In the genomic region with DNA sequence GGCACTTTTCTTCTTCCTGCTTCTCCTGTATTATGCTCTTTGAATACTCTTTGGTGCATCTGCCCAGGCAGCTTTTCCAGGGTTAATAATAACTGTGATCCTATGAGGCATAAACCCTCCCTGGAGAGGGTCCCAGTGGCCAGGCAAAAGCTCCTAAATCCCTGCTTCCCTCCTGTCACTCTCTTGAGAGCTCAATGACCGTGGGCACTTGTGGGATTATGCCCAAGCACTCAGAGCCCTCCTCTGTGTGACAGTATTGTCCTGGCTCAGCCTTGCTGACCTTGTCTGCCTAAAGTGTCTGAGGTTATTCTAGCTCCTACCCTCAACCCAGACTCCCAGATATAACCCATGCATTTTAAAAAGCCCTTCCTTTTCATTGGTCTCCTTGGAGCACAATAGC, we compare ENCODE assay signal across 25 cellular contexts. TPM values are rescaled to one million over a fixed set of nuclear protein-coding genes. Genes with fewer than 3 reads are reported as not detected.
DNase-seq lines count a peak whose midpoint lies in the region; ATAC-seq and TF ChIP-seq lines count a peak whose summit lies in the region.
"Had no signal": no experiment of that assay in that cellular context is flagged by ENCODE, and none has a peak within 500 bp of the region (broad histone marks: within the 10 kb centered on the region; RNA-seq: fewer than 3 reads in every experiment).

No MANE protein-coding gene starts in this region.

- H3K27ac Mint-ChIP-seq in brain: peak overlapping the region in 4 of 5 experiments; percentile 35 to 92 (median 72)
- peak overlapping the region; percentile 58 for H3K27ac Mint-ChIP-seq in osteocyte (ENCODE audit: unreplicated experiment)
- no peak overlapping the region for H3K27ac Mint-ChIP-seq in CD8-positive, alpha-beta T cell
- H3K27ac Mint-ChIP-seq: activated naive CD4-positive, alpha-beta T cell treated with anti-CD3 and anti-CD28 coated beads, Interleukin-2, amount 50 U/mL, for 24 hours had no signal

- POLR2A ChIA-PET in CD8-positive, alpha-beta T cell (lab: Charles Lee): no interaction called here

- H4K20me1 ChIP-seq in smooth muscle cell (ENCODE audit: low read depth): peaks cover 8% of the 10 kb centered on the region

- intact Hi-C loops in CD8-positive, alpha-beta T cell (cut with DNase I, micrococcal nuclease): no loop called here

- H3K9me3 Mint-ChIP-seq in brain: peaks cover 0 to 4% (median 2%) of the 10 kb centered on the region in 5 experiments
- no peaks in the 10 kb centered on the region for H3K9me3 Mint-ChIP-seq in osteocyte (ENCODE audit: unreplicated experiment)
- H3K9me3 Mint-ChIP-seq in CD8-positive, alpha-beta T cell: no peaks in the 10 kb centered on the region
- H3K9me3 Mint-ChIP-seq: activated naive CD4-positive, alpha-beta T cell treated with anti-CD3 and anti-CD28 coated beads, Interleukin-2, amount 50 U/mL, for 24 hours; activated T-cell treated with anti-CD3 and anti-CD28 coated beads, Interleukin-2, amount 50 U/mL, for 4 hours; central memory CD8-positive, alpha-beta T cell; stimulated activated naive CD8-positive, alpha-beta T cell treated with anti-CD3 and anti-CD28 coated beads, Interleukin-15, amount 100 ng/mL, for 72 hours had no signal

- no peaks in the 10 kb centered on the region for H3F3A ChIP-seq in smooth muscle cell (ENCODE audit: low read depth)

- H3K36me3 ChIP-seq in smooth muscle cell (ENCODE audit: low read depth): no peaks in the 10 kb centered on the region
- no peaks in the 10 kb centered on the region for H3K36me3 ChIP-seq in CD8-positive, alpha-beta T cell (ENCODE audit: insufficient read depth, low read length)
- H3K36me3 ChIP-seq: HAP-1, left ventricle myocardium inferior, transverse colon had no signal

- no peaks in the 10 kb centered on the region for H3K27me3 ChIP-seq in smooth muscle cell (ENCODE audit: low read depth)
- no peaks in the 10 kb centered on the region for H3K27me3 ChIP-seq in CD8-positive, alpha-beta T cell (ENCODE audit: insufficient read depth, low read length)
- H3K27me3 ChIP-seq: foreskin keratinocyte, spleen, transverse colon had no signal

- peaks cover 56% of the 10 kb centered on the region for H3K4me1 Mint-ChIP-seq in brain
- peaks cover 42% of the 10 kb centered on the region for H3K4me1 Mint-ChIP-seq in osteocyte (ENCODE audit: unreplicated experiment)
- H3K4me1 Mint-ChIP-seq in CD8-positive, alpha-beta T cell (ENCODE audit: low read depth): peaks cover 20% of the 10 kb centered on the region

- peaks cover 11% of the 10 kb centered on the region for H3K79me2 ChIP-seq in smooth muscle cell (ENCODE audit: low read depth)

- H3K27me3 Mint-ChIP-seq in brain (no peaks in the 10 kb centered on the region), osteocyte (ENCODE audit: unreplicated experiment) (no peaks in the 10 kb centered on the region)
- H3K27me3 Mint-ChIP-seq in CD8-positive, alpha-beta T cell (ENCODE audit: low read depth): no peaks in the 10 kb centered on the region
- H3K27me3 Mint-ChIP-seq: activated naive CD4-positive, alpha-beta T cell treated with anti-CD3 and anti-CD28 coated beads, Interleukin-2, amount 50 U/mL, for 24 hours; central memory CD8-positive, alpha-beta T cell; stimulated activated naive CD8-positive, alpha-beta T cell treated with anti-CD3 and anti-CD28 coated beads, Interleukin-15, amount 100 ng/mL, for 72 hours had no signal

- no peaks in the 10 kb centered on the region for H3K36me3 Mint-ChIP-seq in brain
- no peaks in the 10 kb centered on the region for H3K36me3 Mint-ChIP-seq in osteocyte (ENCODE audit: unreplicated experiment)
- H3K36me3 Mint-ChIP-seq in CD8-positive, alpha-beta T cell: peaks cover 3% of the 10 kb centered on the region

- peaks cover 38% of the 10 kb centered on the region for H3K4me1 ChIP-seq in smooth muscle cell (ENCODE audit: low read depth)
- H3K4me1 ChIP-seq in CD8-positive, alpha-beta T cell (ENCODE audit: insufficient read depth, low read length): no peaks in the 10 kb centered on the region
- H3K4me1 ChIP-seq: foreskin keratinocyte had no signal

- DNase-seq in DMS53 (lab: John Stamatoyannopoulos, UW) (peak; percentile 42), DMS53 treated with DMSO at 0.1 percent for 48 hours (lab: John Stamatoyannopoulos, UW; ENCODE audit: unreplicated experiment) (no peak), NCI-H2029 (lab: John Stamatoyannopoulos, UW) (peak; percentile 29), osteocyte (ENCODE audit: extremely low spot score, unreplicated experiment) (no peak), smooth muscle cell (lab: John Stamatoyannopoulos, UW; ENCODE audit: unreplicated experiment) (no peak)
- DNase-seq in CD8-positive, alpha-beta T cell: no peak
- DNase-seq: activated CD4-positive, alpha-beta T cell treated with anti-CD3 and anti-CD28 coated beads for 1 hour; activated CD8-positive, alpha-beta memory T cell treated with anti-CD3 and anti-CD28 coated beads for 24 hours; activated T-cell treated with anti-CD3 and anti-CD28 coated beads, Interleukin-2, amount 50 U/mL, for 4 hours; erythroblast; foreskin keratinocyte; hippocampal formation; left ventricle myocardium inferior; SHP77 treated with DMSO at 0.1 percent for 48 hours; spleen; stimulated activated CD4-positive, alpha-beta T cell treated with anti-CD3 and anti-CD28 coated beads, Interleukin-4, amount 100 ng/mL, for 4 hours; stimulated activated naive CD8-positive, alpha-beta T cell treated with anti-CD3 and anti-CD28 coated beads, Interleukin-15, amount 100 ng/mL, for 72 hours; SW 1271; transverse colon had no signal

- WGBS in smooth muscle cell (ENCODE audit: low lambda C conversion rate): 47% methylated on average over 1 of the region's 1 CpG

- H3K4me3 Mint-ChIP-seq in brain (peak overlapping the region in 1 of 5 experiments; percentile 28), osteocyte (ENCODE audit: unreplicated experiment) (no peak overlapping the region)
- no peak overlapping the region for H3K4me3 Mint-ChIP-seq in CD8-positive, alpha-beta T cell
- H3K4me3 Mint-ChIP-seq: activated naive CD4-positive, alpha-beta T cell treated with anti-CD3 and anti-CD28 coated beads, Interleukin-2, amount 50 U/mL, for 24 hours; activated T-cell treated with anti-CD3 and anti-CD28 coated beads, Interleukin-2, amount 50 U/mL, for 4 hours; central memory CD8-positive, alpha-beta T cell; stimulated activated naive CD8-positive, alpha-beta T cell treated with anti-CD3 and anti-CD28 coated beads, Interleukin-15, amount 100 ng/mL, for 72 hours had no signal

- TF ChIP-seq CTCF in brain (conservative IDR thresholded peaks at IDR 0.05): no peak
- no peak for TF ChIP-seq CTCF in osteocyte (IDR thresholded peaks at IDR 0.05)
- no peak for TF ChIP-seq CTCF in smooth muscle cell (IDR thresholded peaks at IDR 0.05; ENCODE audit: borderline replicate concordance, insufficient read depth, poor library complexity, severe bottlenecking)
- no peak for TF ChIP-seq CTCF in CD8-positive, alpha-beta T cell (IDR thresholded peaks at IDR 0.05)

- no peak for ATAC-seq in HG03097 (IDR thresholded peaks at IDR 0.05; ENCODE audit: low FRiP score, unreplicated experiment)
- ATAC-seq in CD8-positive, alpha-beta T cell: no peak
- ATAC-seq: activated T-cell treated with anti-CD3 and anti-CD28 coated beads, Interleukin-2, amount 50 U/mL, for 4 hours; foreskin keratinocyte; stimulated activated naive CD8-positive, alpha-beta T cell treated with anti-CD3 and anti-CD28 coated beads, Interleukin-15, amount 100 ng/mL, for 72 hours had no signal

- H3K9ac ChIP-seq in smooth muscle cell (ENCODE audit: low read depth): no peak overlapping the region

- no peak overlapping the region for H3K4me3 ChIP-seq in smooth muscle cell
- H3K4me3 ChIP-seq in CD8-positive, alpha-beta T cell (ENCODE audit: low read depth, low read length): no peak overlapping the region
- H3K4me3 ChIP-seq: HAP-1, left ventricle myocardium inferior, spleen, transverse colon had no signal

- CTCF ChIA-PET in CD8-positive, alpha-beta T cell (lab: Charles Lee): interaction anchor here (0.7 kb wide), 1 partner anchor 45 kb away, joined by 3 read pairs; no protein-coding TSS in a partner anchor

- no peaks in the 10 kb centered on the region for H3K9me3 ChIP-seq in smooth muscle cell (replicated peaks; ENCODE audit: low read depth)
- no peaks in the 10 kb centered on the region for H3K9me3 ChIP-seq in CD8-positive, alpha-beta T cell (ENCODE audit: low read length)
- H3K9me3 ChIP-seq: HAP-1, left ventricle myocardium inferior, spleen, transverse colon had no signal

- H3K27ac ChIP-seq in smooth muscle cell (ENCODE audit: low read depth): no peak overlapping the region
- no peak overlapping the region for H3K27ac ChIP-seq in CD8-positive, alpha-beta T cell (ENCODE audit: low read depth, low read length)
- H3K27ac ChIP-seq: 22Rv1, foreskin keratinocyte, left ventricle myocardium inferior, spleen, transverse colon had no signal

- no peak overlapping the region for H3K4me2 ChIP-seq in smooth muscle cell

- H2AFZ ChIP-seq in smooth muscle cell (ENCODE audit: low read depth): no peak overlapping the region

RNA-seq across cellular contexts. Expression of a gene that starts 51.9 kb away (rescaled TPM):
- polyA plus RNA-seq in brain (ENCODE audit: insufficient read depth, low read depth, low replicate concordance): 5.0 TPM
- total RNA-seq in osteocyte: 174 and 178 TPM in 2 replicates
- total RNA-seq in smooth muscle cell: 24.6 and 28.4 TPM in 2 replicates
- polyA plus RNA-seq in smooth muscle cell: 23.6 and 25.9 TPM in 2 replicates
- total RNA-seq in CD8-positive, alpha-beta T cell: 10 to 100 TPM; 27.1 to 29.0 TPM

Comparison
In these comparisons a context has a peak if more than half of its experiments do, and no peak if none do; other contexts are left out.
1. DNase-seq: peak in DMS53 (single experiment) and NCI-H2029 (single experiment); none in DMS53 treated with DMSO at 0.1 percent for 48 hours (single experiment), osteocyte (single experiment), smooth muscle cell (single experiment) and CD8-positive, alpha-beta T cell (0 of 7).